ENCODE assay signal across 8 cellular contexts in genomic region chr6:117484052-117484646, GRCh38. TPM values are rescaled to one million over a fixed set of nuclear protein-coding genes. Genes with fewer than 3 reads are reported as not detected.
DNase-seq lines count a peak whose midpoint lies in the region; ATAC-seq and TF ChIP-seq lines count a peak whose summit lies in the region.
"Had no signal": no experiment of that assay in that cellular context is flagged by ENCODE, and none has a peak within 500 bp of the region (broad histone marks: within the 10 kb centered on the region; RNA-seq: fewer than 3 reads in every experiment).

No MANE protein-coding gene starts in this region.

- H3K4me1 Mint-ChIP-seq in activated CD8-positive, alpha-beta T cell treated with anti-CD3 and anti-CD28 coated beads for 36 hours (ENCODE audit: low read depth): peaks cover 13% of the 10 kb centered on the region
- peaks cover 25% of the 10 kb centered on the region for H3K4me1 Mint-ChIP-seq in glutamatergic neuron (ENCODE audit: low read depth, unreplicated experiment)

- H3K9me3 Mint-ChIP-seq in activated CD8-positive, alpha-beta T cell treated with anti-CD3 and anti-CD28 coated beads for 36 hours: no peaks in the 10 kb centered on the region
- H3K9me3 Mint-ChIP-seq in glutamatergic neuron (ENCODE audit: unreplicated experiment): peaks cover 8% of the 10 kb centered on the region

- TF ChIP-seq CTCF in activated CD8-positive, alpha-beta T cell treated with anti-CD3 and anti-CD28 coated beads for 36 hours (IDR thresholded peaks at IDR 0.05): no peak
- no peak for TF ChIP-seq CTCF in glutamatergic neuron (IDR thresholded peaks at IDR 0.05; ENCODE audit: partially characterized antibody, unreplicated experiment)
- no peak for TF ChIP-seq CTCF in spleen (IDR thresholded peaks at IDR 0.05 in 8 of 11, conservative IDR thresholded peaks at IDR 0.05 in 3 of 11)

- H3K4me3 ChIP-seq in HUES48 (ENCODE audit: low read depth, low read length) (peak overlapping the region; percentile 68), spleen (peak overlapping the region in 6 of 8 donors; percentile 69 to 80 (median 73))

- 84 to 88% (median 87%) methylated on average over 8 of the region's 8 CpGs for WGBS in spleen, 5 donors

- H3K27ac ChIP-seq in HUES48 (ENCODE audit: low read depth, low read length) (no peak overlapping the region), spleen (peak overlapping the region in 6 of 8 donors; percentile 82 to 90 (median 86))

- no peak for DNase-seq in activated CD8-positive, alpha-beta T cell treated with anti-CD3 and anti-CD28 coated beads for 36 hours
- DNase-seq in glutamatergic neuron (no peak), spleen (no peak), NCI-H1417 (lab: John Stamatoyannopoulos, UW) (no peak), retina (no peak)
- DNase-seq: T-helper 9 cell had no signal

- TF ChIP-seq POLR2A in spleen (IDR thresholded peaks at IDR 0.05): no peak

- no peaks in the 10 kb centered on the region for H3K36me3 Mint-ChIP-seq in activated CD8-positive, alpha-beta T cell treated with anti-CD3 and anti-CD28 coated beads for 36 hours (ENCODE audit: low read depth)
- peaks cover 14% of the 10 kb centered on the region for H3K36me3 Mint-ChIP-seq in glutamatergic neuron (ENCODE audit: unreplicated experiment)

- no peak overlapping the region for H3K9ac ChIP-seq in HUES48 (ENCODE audit: low read depth, low read length)

- no peak overlapping the region for H3K27ac Mint-ChIP-seq in activated CD8-positive, alpha-beta T cell treated with anti-CD3 and anti-CD28 coated beads for 36 hours
- no peak overlapping the region for H3K27ac Mint-ChIP-seq in glutamatergic neuron (ENCODE audit: unreplicated experiment)

- peak overlapping the region; percentile 80 for H3K4me3 Mint-ChIP-seq in activated CD8-positive, alpha-beta T cell treated with anti-CD3 and anti-CD28 coated beads for 36 hours
- peak overlapping the region; percentile 92 for H3K4me3 Mint-ChIP-seq in glutamatergic neuron (ENCODE audit: unreplicated experiment)

- peaks cover 38% of the 10 kb centered on the region for H3K27me3 Mint-ChIP-seq in activated CD8-positive, alpha-beta T cell treated with anti-CD3 and anti-CD28 coated beads for 36 hours
- H3K27me3 Mint-ChIP-seq in glutamatergic neuron (ENCODE audit: unreplicated experiment): peaks cover 10% of the 10 kb centered on the region

- intact Hi-C loops in activated CD8-positive, alpha-beta T cell treated with anti-CD3 and anti-CD28 coated beads for 36 hours (cut with micrococcal nuclease): no loop called here
- intact Hi-C loops in spleen (cut with DNase I; ENCODE audit: low total_unique reads): no loop called here

- H3K4me1 ChIP-seq in HUES48 (ENCODE audit: control insufficient read depth, insufficient read depth, low read length) (peaks cover 11% of the 10 kb centered on the region), spleen (peaks cover 0 to 48% (median 29%) of the 10 kb centered on the region in 6 donors)

- H3K9me3 ChIP-seq in HUES48 (ENCODE audit: control insufficient read depth, insufficient read depth, low read length) (0 out of 2 replicates have a peak, but pooled peaks cover 4% of the 10 kb centered on the region), spleen (no peaks in the 10 kb centered on the region)

- H3K27me3 ChIP-seq in HUES48 (ENCODE audit: control insufficient read depth, insufficient read depth, low read length): peaks cover 26% of the 10 kb centered on the region
- H3K27me3 ChIP-seq in spleen (replicated peaks in 1 of 7): peaks cover 0 to 46% (median 0%) of the 10 kb centered on the region in 7 donors

- POLR2A ChIA-PET in activated CD8-positive, alpha-beta T cell treated with anti-CD3 and anti-CD28 coated beads for 36 hours (lab: Charles Lee): interaction anchor here (2.1 to 3.5 kb wide), 2 partner anchors 65 to 118 kb away, joined by 12 to 15 read pairs; partner anchors contain the start of gene GOPC

- ATAC-seq in activated CD8-positive, alpha-beta T cell treated with anti-CD3 and anti-CD28 coated beads for 36 hours: no peak
- ATAC-seq in HG03342 (IDR thresholded peaks at IDR 0.05; ENCODE audit: unreplicated experiment): no peak

- CTCF ChIA-PET in activated CD8-positive, alpha-beta T cell treated with anti-CD3 and anti-CD28 coated beads for 36 hours (lab: Charles Lee): interaction anchor here (0.9 to 1.6 kb wide), 4 partner anchors 33 to 121 kb away, joined by 3 to 8 read pairs (median 4); no protein-coding TSS in a partner anchor

- H3K36me3 ChIP-seq in HUES48 (ENCODE audit: control insufficient read depth, insufficient read depth, low read length) (no peaks in the 10 kb centered on the region), spleen (no peaks in the 10 kb centered on the region)

RNA-seq across cellular contexts. Expression of gene DCBLD1, which starts 1.7 kb away (rescaled TPM):
- 1 to 10 TPM; 2.2 to 2.3 TPM for total RNA-seq in activated CD8-positive, alpha-beta T cell treated with anti-CD3 and anti-CD28 coated beads for 36 hours
- total RNA-seq in glutamatergic neuron (ENCODE audit: unreplicated experiment): 25.1 TPM
- 10 to 100 TPM in 2 of 7 donors, 1 to 10 TPM in 5; 7.0 to 16.7 (median 8.4) TPM for total RNA-seq in spleen
- 1 to 10 TPM; 2.0 to 3.2 (median 2.6) TPM for polyA plus RNA-seq in spleen

RNA-seq across cellular contexts. Expression of gene ROS1, which starts 58.4 kb away (rescaled TPM):
- not detected for total RNA-seq in activated CD8-positive, alpha-beta T cell treated with anti-CD3 and anti-CD28 coated beads for 36 hours
- total RNA-seq in glutamatergic neuron (ENCODE audit: unreplicated experiment): not detected
- total RNA-seq in spleen: under 1 TPM in 1 of 7 donors, not detected in 6; 0.12 TPM
- not detected for polyA plus RNA-seq in spleen
